23 cellular contexts compared by ENCODE assay signal in genomic region chr19:47089767-47090350, GRCh38. TPM values are rescaled to one million over a fixed set of nuclear protein-coding genes. Genes with fewer than 3 reads are reported as not detected.
DNase-seq lines count a peak whose midpoint lies in the region; ATAC-seq and TF ChIP-seq lines count a peak whose summit lies in the region.
"Had no signal": no experiment of that assay in that cellular context is flagged by ENCODE, and none has a peak within 500 bp of the region (broad histone marks: within the 10 kb centered on the region; RNA-seq: fewer than 3 reads in every experiment).

No MANE protein-coding gene starts in this region.

- peaks cover 7% of the 10 kb centered on the region for H3K4me1 Mint-ChIP-seq in activated naive CD4-positive, alpha-beta T cell treated with anti-CD3 and anti-CD28 coated beads, Interleukin-2, amount 50 U/mL, for 24 hours
- H3K4me1 Mint-ChIP-seq in WTC11, result peaks cover 6% of the 10 kb centered on the region; the same call in 1 of the 2 replicates

- H3K9me3 ChIP-seq in muscle layer of duodenum (ENCODE audit: control insufficient read depth in 1 of 2, low read length in 2 of 2) (no peaks in the 10 kb centered on the region), gastrocnemius medialis (no peaks in the 10 kb centered on the region)
- H3K9me3 ChIP-seq: Caco-2, heart left ventricle, thyroid gland had no signal

- DNase-seq in activated naive CD4-positive, alpha-beta T cell treated with anti-CD3 and anti-CD28 coated beads, Interleukin-2, amount 50 U/mL, for 16 hours, result no peak
- DNase-seq in WTC11 (ENCODE audit: low spot score), result no peak
- DNase-seq in superior temporal gyrus (ENCODE audit: extremely low spot score), result no peak
- DNase-seq in gastrocnemius medialis, result no peak
- no peak for DNase-seq in C1 segment of cervical spinal cord (lab: John Stamatoyannopoulos, UW)
- DNase-seq: ACHN; activated naive CD4-positive, alpha-beta T cell treated with anti-CD3 and anti-CD28 coated beads for 36 hours; activated T-cell treated with anti-CD3 and anti-CD28 coated beads, Interleukin-2, amount 50 U/mL, for 4 hours; amniotic stem cell; Caco-2; DND-41; effector memory CD8-positive, alpha-beta T cell; erythroblast; NCI-H1694 treated with DMSO at 0.1 percent for 48 hours; NCI-H2171 treated with DMSO at 0.1 percent for 48 hours; NCI-H524; PC-9; SW 1271; thyroid gland had no signal

- intact Hi-C loops in gastrocnemius medialis (cut with DNase I; ENCODE audit: low total_unique reads), result no loop called here

- no peaks in the 10 kb centered on the region for H3K27me3 ChIP-seq in muscle layer of duodenum (ENCODE audit: low read depth, low read length)
- no peaks in the 10 kb centered on the region for H3K27me3 ChIP-seq in gastrocnemius medialis
- H3K27me3 ChIP-seq: heart left ventricle, thyroid gland had no signal

- H3K27ac Mint-ChIP-seq in activated naive CD4-positive, alpha-beta T cell treated with anti-CD3 and anti-CD28 coated beads, Interleukin-2, amount 50 U/mL, for 24 hours, result peak overlapping the region; percentile 65
- 0 out of 2 replicates have a peak overlapping the region, but pooled peaks have one; percentile 54 for H3K27ac Mint-ChIP-seq in WTC11
- H3K27ac Mint-ChIP-seq: stimulated activated naive CD8-positive, alpha-beta T cell treated with anti-CD3 and anti-CD28 coated beads, Interleukin-15, Interleukin-2, amounts not matched to agents 100 ng/mL and 50 ng/mL, for 24 hours had no signal

- POLR2A ChIA-PET in WTC11 (lab: Charles Lee), result interaction anchor here (0.6 kb wide), 1 partner anchor 13 kb away, joined by 3 read pairs; no protein-coding TSS in a partner anchor

- peaks cover 10% of the 10 kb centered on the region for H3K36me3 Mint-ChIP-seq in activated naive CD4-positive, alpha-beta T cell treated with anti-CD3 and anti-CD28 coated beads, Interleukin-2, amount 50 U/mL, for 24 hours
- peaks cover 75% of the 10 kb centered on the region for H3K36me3 Mint-ChIP-seq in WTC11

- no peaks in the 10 kb centered on the region for H3K9me3 Mint-ChIP-seq in activated naive CD4-positive, alpha-beta T cell treated with anti-CD3 and anti-CD28 coated beads, Interleukin-2, amount 50 U/mL, for 24 hours
- H3K9me3 Mint-ChIP-seq in WTC11, result no peaks in the 10 kb centered on the region
- H3K9me3 Mint-ChIP-seq: activated naive CD4-positive, alpha-beta T cell treated with anti-CD3 and anti-CD28 coated beads for 36 hours; activated T-cell treated with anti-CD3 and anti-CD28 coated beads, Interleukin-2, amount 50 U/mL, for 4 hours; effector memory CD8-positive, alpha-beta T cell; stimulated activated naive CD8-positive, alpha-beta T cell treated with anti-CD3 and anti-CD28 coated beads, Interleukin-15, Interleukin-2, amounts not matched to agents 100 ng/mL and 50 ng/mL, for 24 hours had no signal

- no peak for TF ChIP-seq CTCF in WTC11 (IDR thresholded peaks at IDR 0.05)
- TF ChIP-seq CTCF in gastrocnemius medialis (IDR thresholded peaks at IDR 0.05 in 4 of 5, conservative IDR thresholded peaks at IDR 0.05 in 1 of 5), result no peak

- no peaks in the 10 kb centered on the region for H3K27me3 Mint-ChIP-seq in activated naive CD4-positive, alpha-beta T cell treated with anti-CD3 and anti-CD28 coated beads, Interleukin-2, amount 50 U/mL, for 24 hours
- H3K27me3 Mint-ChIP-seq in WTC11 (ENCODE audit: low read depth), result no peaks in the 10 kb centered on the region
- H3K27me3 Mint-ChIP-seq: effector memory CD8-positive, alpha-beta T cell; stimulated activated naive CD8-positive, alpha-beta T cell treated with anti-CD3 and anti-CD28 coated beads, Interleukin-15, Interleukin-2, amounts not matched to agents 100 ng/mL and 50 ng/mL, for 24 hours had no signal

- no peak overlapping the region for H3K4me3 Mint-ChIP-seq in activated naive CD4-positive, alpha-beta T cell treated with anti-CD3 and anti-CD28 coated beads, Interleukin-2, amount 50 U/mL, for 24 hours
- H3K4me3 Mint-ChIP-seq in WTC11, result no peak overlapping the region
- H3K4me3 Mint-ChIP-seq: activated naive CD4-positive, alpha-beta T cell treated with anti-CD3 and anti-CD28 coated beads for 36 hours; activated T-cell treated with anti-CD3 and anti-CD28 coated beads, Interleukin-2, amount 50 U/mL, for 4 hours; effector memory CD8-positive, alpha-beta T cell; stimulated activated naive CD8-positive, alpha-beta T cell treated with anti-CD3 and anti-CD28 coated beads, Interleukin-15, Interleukin-2, amounts not matched to agents 100 ng/mL and 50 ng/mL, for 24 hours had no signal

- peaks cover 27 to 57% of the 10 kb centered on the region in 2 donors for H3K36me3 ChIP-seq in muscle layer of duodenum (ENCODE audit: control insufficient read depth in 1 of 2, insufficient read depth in 2 of 2, low read length in 2 of 2)
- H3K36me3 ChIP-seq in gastrocnemius medialis, result peaks cover 0 to 73% of the 10 kb centered on the region in 2 donors

- ATAC-seq in WTC11, result no peak
- ATAC-seq in gastrocnemius medialis, result no peak
- ATAC-seq: activated T-cell treated with anti-CD3 and anti-CD28 coated beads, Interleukin-2, amount 50 U/mL, for 4 hours; effector memory CD8-positive, alpha-beta T cell had no signal

- H3K27ac ChIP-seq in muscle layer of duodenum (ENCODE audit: low read length) (peak overlapping the region; percentile 69), gastrocnemius medialis (no peak overlapping the region)
- H3K27ac ChIP-seq: heart left ventricle, PC-9, thyroid gland had no signal

- TF ChIP-seq POLR2A in gastrocnemius medialis (IDR thresholded peaks at IDR 0.05), result no peak

- H3K4me1 ChIP-seq in muscle layer of duodenum (ENCODE audit: control insufficient read depth in 1 of 2, insufficient read depth in 2 of 2, low read length in 2 of 2) (peaks cover 0 to 1% of the 10 kb centered on the region in 2 donors), gastrocnemius medialis (peaks cover 15 to 18% of the 10 kb centered on the region in 2 donors)

- H3K4me3 ChIP-seq in muscle layer of duodenum (ENCODE audit: low read depth in 1 of 2, low read length in 2 of 2) (no peak overlapping the region), gastrocnemius medialis (no peak overlapping the region)
- H3K4me3 ChIP-seq: heart left ventricle, PC-9, thyroid gland had no signal

- CTCF ChIA-PET in WTC11 (lab: Charles Lee), result no interaction called here

- in situ Hi-C loops in gastrocnemius medialis (cut with MboI; ENCODE audit: low sequenced_read_pairs in 4 of 4), result no loop called here

TF ChIP-seq in WTC11, 78 proteins besides CTCF, POLR2A, EP300 and RAD21 (continues in another document):
- TF ChIP-seq HMGA2 (CRISPR knock-in tag; IDR thresholded peaks at IDR 0.05) (no peak), STAT6 (CRISPR knock-in tag; conservative IDR thresholded peaks at IDR 0.05; ENCODE audit: low read depth) (no peak), CREB1 (CRISPR knock-in tag; IDR thresholded peaks at IDR 0.05) (no peak), FOXK1 (CRISPR knock-in tag; IDR thresholded peaks at IDR 0.05) (no peak), E2F5 (CRISPR knock-in tag; IDR thresholded peaks at IDR 0.05) (no peak), KAT7 (CRISPR knock-in tag; IDR thresholded peaks at IDR 0.05; ENCODE audit: borderline replicate concordance) (no peak), ZNF138 (CRISPR knock-in tag; conservative IDR thresholded peaks at IDR 0.05) (no peak)

RNA-seq across cellular contexts. Expression of gene ZC3H4, which starts 23.7 kb away (rescaled TPM):
- total RNA-seq in WTC11 (2021), result 67.2 to 75.5 TPM (median 73.2 TPM) in 3 replicates
- 10 to 100 TPM; 16.2 to 31.7 (median 22.8) TPM for total RNA-seq in gastrocnemius medialis

RNA-seq across cellular contexts. Expression of gene SAE1, which starts 40.8 kb away (rescaled TPM):
- total RNA-seq in WTC11 (2021) (215 to 224 TPM (median 221 TPM) in 3 replicates), gastrocnemius medialis (10 to 100 TPM; 29.7 to 74.6 (median 46.4) TPM)

RNA-seq across cellular contexts. Expression of gene TMEM160, which starts 41.4 kb away (rescaled TPM):
- total RNA-seq in WTC11 (2021) (86.2 to 90.3 TPM (median 87.8 TPM) in 3 replicates), gastrocnemius medialis (10 to 100 TPM; 46.3 to 94.7 (median 71.5) TPM)
